In genomic region chr12:67082221-67082620, GRCh38 we compare ENCODE assay signal across 1 cellular context.
TF ChIP-seq lines count a peak whose summit lies in the region.

No MANE protein-coding gene starts in this region.

TF ChIP-seq in GM23338, 12 proteins besides CTCF, POLR2A, EP300 and RAD21 (continued from another document):
- TF ChIP-seq NANOG (IDR thresholded peaks at IDR 0.05; ENCODE audit: borderline replicate concordance), result no peak
- no peak for TF ChIP-seq ZNF462 (CRISPR knock-in tag; IDR thresholded peaks at IDR 0.05)
- TF ChIP-seq JUNB (IDR thresholded peaks at IDR 0.05; ENCODE audit: unreplicated experiment), result no peak
- TF ChIP-seq STAT1 (IDR thresholded peaks at IDR 0.05; ENCODE audit: unreplicated experiment), result no peak
- no peak for TF ChIP-seq CREB1 (CRISPR knock-in tag; IDR thresholded peaks at IDR 0.05; ENCODE audit: low read depth)
- TF ChIP-seq ZNF114 (CRISPR knock-in tag; IDR thresholded peaks at IDR 0.05), result no peak
- no peak for TF ChIP-seq EZH2phosphoT487 (IDR thresholded peaks at IDR 0.05; ENCODE audit: unreplicated experiment)
